ENCODE assay signal across 24 cellular contexts in genomic region chr17:65857713-65858112, GRCh38.
"Had no signal": no experiment of that assay in that cellular context is flagged by ENCODE, and none has a peak within 500 bp of the region (broad histone marks: within the 10 kb centered on the region; RNA-seq: fewer than 3 reads in every experiment).

No MANE protein-coding gene starts in this region.

- H3K79me2 ChIP-seq: hepatocyte had no signal

- DNase-seq: cortex of kidney; dorsolateral prefrontal cortex; effector CD8-positive, alpha-beta T cell; foreskin melanocyte; head of caudate nucleus; kidney; left colon; left ventricle myocardium superior; mesenchymal stem cell; naive B cell; occipital lobe; posterior cingulate gyrus; spleen; stimulated activated CD4-positive, alpha-beta T cell treated with anti-CD3 and anti-CD28 coated beads, Interleukin-15, amount 100 ng/mL, for 24 hours; stimulated activated CD4-positive, alpha-beta T cell treated with anti-CD3 and anti-CD28 coated beads, Interleukin-1b, Interleukin-23, amount 100 ng/mL, for 48 hours; stimulated activated CD4-positive, alpha-beta T cell treated with anti-CD3 and anti-CD28 coated beads, Interleukin-4, amount 100 ng/mL, for 24 hours; stomach; substantia nigra; transverse colon had no signal

- H2AFZ ChIP-seq: hepatocyte had no signal

- H3K4me1 ChIP-seq: spleen, stomach, transverse colon had no signal

- H3K9me3 ChIP-seq: spleen, stomach, thoracic aorta, transverse colon had no signal

- ATAC-seq: left colon; left ventricle myocardium superior; sciatic nerve; stimulated activated memory B cell treated with anti-CD40 and anti-IgM and Interleukin-4, amounts not matched to agents 10 μg/mL and 1 μg/mL and 100 μg/mL, for 72 hours had no signal

- H3K4me2 ChIP-seq: hepatocyte had no signal

- H3K4me3 ChIP-seq: dorsolateral prefrontal cortex, hepatocyte, lung, spleen, stomach, thoracic aorta, transverse colon had no signal

- H3K27ac ChIP-seq: dorsolateral prefrontal cortex, hepatocyte, spleen, stomach, thoracic aorta, transverse colon had no signal

- H3K27me3 ChIP-seq: dorsolateral prefrontal cortex, hepatocyte, spleen, stomach, transverse colon had no signal

- H3K36me3 ChIP-seq: spleen, stomach, thoracic aorta, transverse colon had no signal
